Comparison of ENCODE assay signal across 27 cellular contexts in genomic region chr1:24782689-24783088, GRCh38.
"Had no signal": no experiment of that assay in that cellular context is flagged by ENCODE, and none has a peak within 500 bp of the region (broad histone marks: within the 10 kb centered on the region; RNA-seq: fewer than 3 reads in every experiment).

No MANE protein-coding gene starts in this region.

- DNase-seq: activated CD4-positive, alpha-beta memory T cell treated with anti-CD3 and anti-CD28 coated beads, Interleukin-2, amount 10 ng/mL, durations not matched to agents 7 days and 5 days; activated CD4-positive, alpha-beta T cell treated with anti-CD3 and anti-CD28 coated beads for 1 hour; activated CD4-positive, alpha-beta T cell treated with anti-CD3 and anti-CD28 coated beads for 4 hours; activated CD4-positive, alpha-beta T cell treated with anti-CD3 and anti-CD28 coated beads, Interleukin-2, amount 10 ng/mL, durations not matched to agents 7 days and 5 days; activated CD4-positive, alpha-beta T cell treated with anti-CD3 and anti-CD28 coated beads, Interleukin-2, amount 50 U/mL, for 4 hours; activated CD8-positive, alpha-beta memory T cell treated with anti-CD3 and anti-CD28 coated beads, Interleukin-2, amount 50 U/mL, for 48 hours; activated gamma-delta T cell; activated naive CD4-positive, alpha-beta T cell; activated naive CD4-positive, alpha-beta T cell treated with anti-CD3 and anti-CD28 coated beads, Interleukin-2, amount 10 ng/mL, durations not matched to agents 7 days and 5 days; activated naive CD8-positive, alpha-beta T cell treated with anti-CD3 and anti-CD28 coated beads, Interleukin-2, amount 10 ng/mL, durations not matched to agents 7 days and 5 days; activated T-cell treated with anti-CD3 and anti-CD28 coated beads for 4 hours; activated T-cell treated with anti-CD3 and anti-CD28 coated beads, Interleukin-2, amount 50 U/mL, for 24 hours; activated T-cell treated with anti-CD3 and anti-CD28 coated beads, Interleukin-2, amount 50 U/mL, for 72 hours; central memory CD4-positive, alpha-beta T cell; cerebellar nuclear complex; colonic mucosa; effector CD8-positive, alpha-beta T cell; esophagus squamous epithelium; foreskin melanocyte; T-helper 2 cell had no signal

- H3K4me1 ChIP-seq: breast epithelium, colonic mucosa had no signal

- H3K4me3 ChIP-seq: ascending aorta, breast epithelium, cardiac muscle cell, colonic mucosa, esophagus squamous epithelium, gastroesophageal sphincter had no signal

- ATAC-seq: activated T-cell treated with anti-CD3 and anti-CD28 coated beads, Interleukin-2, amount 50 U/mL, for 72 hours; gastroesophageal sphincter had no signal

- H3K36me3 ChIP-seq: breast epithelium, cardiac muscle cell, colonic mucosa, esophagus squamous epithelium, gastroesophageal sphincter had no signal

- H3K9me3 ChIP-seq: ascending aorta, breast epithelium, colonic mucosa, esophagus squamous epithelium, gastroesophageal sphincter had no signal

- FAIRE-seq: endometrium, endothelial cell of umbilical vein had no signal

- H3K27me3 ChIP-seq: ascending aorta, breast epithelium, cardiac muscle cell, colonic mucosa, esophagus squamous epithelium, gastroesophageal sphincter had no signal

- H3K27ac ChIP-seq: breast epithelium, cardiac muscle cell, colonic mucosa, epithelial cell of prostate had no signal
